In genomic region chr1:39261712-39262221, GRCh38 we compare ENCODE assay signal across 19 cellular contexts. TPM values are rescaled to one million over a fixed set of nuclear protein-coding genes. Genes with fewer than 3 reads are reported as not detected.
A peak's percentile ranks its signal among the peaks of the same experiment; 100 is the strongest.
DNase-seq lines count a peak whose midpoint lies in the region; FAIRE-seq and TF ChIP-seq lines count a peak whose summit lies in the region.
"Had no signal": no experiment of that assay in that cellular context is flagged by ENCODE, and none has a peak within 500 bp of the region (broad histone marks: within the 10 kb centered on the region; RNA-seq: fewer than 3 reads in every experiment).

No MANE protein-coding gene starts in this region.

- H3K4me1 Mint-ChIP-seq in activated CD4-positive, alpha-beta memory T cell treated with anti-CD3 and anti-CD28 coated beads for 36 hours (ENCODE audit: low read depth), result peaks cover 70% of the 10 kb centered on the region

- H3K27ac ChIP-seq in dorsolateral prefrontal cortex, result peak overlapping the region in 26 of 59 donors; percentile 4 to 83 (median 38)
- H3K27ac ChIP-seq: cardiac muscle cell, left ventricle myocardium inferior had no signal

- H3K27me3 Mint-ChIP-seq in activated CD4-positive, alpha-beta memory T cell treated with anti-CD3 and anti-CD28 coated beads for 36 hours, result no peaks in the 10 kb centered on the region
- H3K27me3 Mint-ChIP-seq: naive thymus-derived CD8-positive, alpha-beta T cell; stimulated activated memory B cell treated with anti-CD40 and anti-IgM and Interleukin-4, amounts not matched to agents 10 μg/mL and 1 μg/mL and 100 μg/mL, for 72 hours had no signal

- TF ChIP-seq CTCF in AG09319 (IDR thresholded peaks at IDR 0.05; ENCODE audit: low read depth, low read length) (no peak), dorsolateral prefrontal cortex (IDR thresholded peaks at IDR 0.05 in 54 of 56, conservative IDR thresholded peaks at IDR 0.05 in 2 of 56; ENCODE audit: low read depth in 1 of 56, partially characterized antibody in 56 of 56) (no peak)

- H3K36me3 Mint-ChIP-seq in activated CD4-positive, alpha-beta memory T cell treated with anti-CD3 and anti-CD28 coated beads for 36 hours, result peaks cover 35% of the 10 kb centered on the region

- no peaks in the 10 kb centered on the region for H3K27me3 ChIP-seq in dorsolateral prefrontal cortex
- H3K27me3 ChIP-seq: cardiac muscle cell, right atrium auricular region had no signal

- H3K4me3 Mint-ChIP-seq in activated CD4-positive, alpha-beta memory T cell treated with anti-CD3 and anti-CD28 coated beads for 36 hours, result no peak overlapping the region
- H3K4me3 Mint-ChIP-seq: H9; stimulated activated memory B cell treated with anti-CD40 and anti-IgM and Interleukin-4, amounts not matched to agents 10 μg/mL and 1 μg/mL and 100 μg/mL, for 72 hours had no signal

- no peak overlapping the region for H3K4me3 ChIP-seq in dorsolateral prefrontal cortex
- H3K4me3 ChIP-seq: cardiac muscle cell, left ventricle myocardium inferior, right atrium auricular region had no signal

- CTCF ChIA-PET in activated CD4-positive, alpha-beta memory T cell treated with anti-CD3 and anti-CD28 coated beads for 36 hours (lab: Charles Lee), result interaction anchor here (1.3 to 15.2 kb wide), 5 partner anchors 69 to 163 kb away, joined by 5 to 320 read pairs (median 14); no protein-coding TSS in a partner anchor

- H3K9me3 Mint-ChIP-seq in activated CD4-positive, alpha-beta memory T cell treated with anti-CD3 and anti-CD28 coated beads for 36 hours, result no peaks in the 10 kb centered on the region
- H3K9me3 Mint-ChIP-seq: H9; naive thymus-derived CD8-positive, alpha-beta T cell; stimulated activated memory B cell treated with anti-CD40 and anti-IgM and Interleukin-4, amounts not matched to agents 10 μg/mL and 1 μg/mL and 100 μg/mL, for 72 hours had no signal

- intact Hi-C loops in activated CD4-positive, alpha-beta memory T cell treated with anti-CD3 and anti-CD28 coated beads for 36 hours (cut with micrococcal nuclease), result no loop called here
- intact Hi-C loops in dorsolateral prefrontal cortex (cut with DNase I), result loop anchor here in 1 of 2 donors (10.0 kb wide), 1 partner anchor 73 kb away; no protein-coding TSS in a partner anchor

- FAIRE-seq in GM19239 (lab: Jason Lieb, UNC), result peak; percentile 86

- peak; percentile 34 for DNase-seq in AG09319 (ENCODE audit: extremely low read depth, low read depth)
- no peak for DNase-seq in GM19239 (ENCODE audit: insufficient read length, low spot score)
- no peak for DNase-seq in activated CD4-positive, alpha-beta memory T cell treated with anti-CD3 and anti-CD28 coated beads for 36 hours
- DNase-seq in fibroblast of gingiva (ENCODE audit: low read depth), result peak; percentile 89
- no peak for DNase-seq in activated CD4-positive, CD25-positive, alpha-beta regulatory T cell treated with anti-CD3 and anti-CD28 coated beads, Interleukin-2, amount 50 U/mL, for 72 hours
- DNase-seq in glomerular visceral epithelial cell (ENCODE audit: extremely low spot score), result no peak
- no peak for DNase-seq in retina
- no peak for DNase-seq in dorsolateral prefrontal cortex
- DNase-seq: activated CD4-positive, CD25-positive, alpha-beta regulatory T cell; C1 segment of cervical spinal cord; H9; left ventricle myocardium inferior; naive thymus-derived CD8-positive, alpha-beta T cell; NCI-H345; stimulated activated CD4-positive, alpha-beta T cell treated with anti-CD3 and anti-CD28 coated beads, Interleukin-2, amount 100 ng/mL, for 48 hours; SW 1271 had no signal

- POLR2A ChIA-PET in activated CD4-positive, alpha-beta memory T cell treated with anti-CD3 and anti-CD28 coated beads for 36 hours (lab: Charles Lee), result interaction anchor here (0.9 kb wide), 1 partner anchor 79 kb away, joined by 3 read pairs; no protein-coding TSS in a partner anchor

- H3K27ac Mint-ChIP-seq in activated CD4-positive, alpha-beta memory T cell treated with anti-CD3 and anti-CD28 coated beads for 36 hours, result peak overlapping the region; percentile 45
- H3K27ac Mint-ChIP-seq: H9; stimulated activated memory B cell treated with anti-CD40 and anti-IgM and Interleukin-4, amounts not matched to agents 10 μg/mL and 1 μg/mL and 100 μg/mL, for 72 hours had no signal

RNA-seq across cellular contexts. Expression of gene MACF1, which starts 57.3 kb away (rescaled TPM):
- total RNA-seq in activated CD4-positive, alpha-beta memory T cell treated with anti-CD3 and anti-CD28 coated beads for 36 hours, result 100 to 1,000 TPM; 239 to 240 TPM
- 100 to 1,000 TPM; 403 to 915 (median 551) TPM for total RNA-seq in dorsolateral prefrontal cortex

Comparison
In these comparisons a context has a peak if more than half of its experiments do, and no peak if none do; other contexts are left out.
1. DNase-seq: peak in AG09319 (single experiment) and fibroblast of gingiva (single experiment); none in GM19239 (single experiment), activated CD4-positive, alpha-beta memory T cell treated with anti-CD3 and anti-CD28 coated beads for 36 hours (single experiment), activated CD4-positive, CD25-positive, alpha-beta regulatory T cell treated with anti-CD3 and anti-CD28 coated beads, Interleukin-2, amount 50 U/mL, for 72 hours (single experiment), glomerular visceral epithelial cell (single experiment), retina (single experiment) and dorsolateral prefrontal cortex (0 of 10).